ENCODE assay signal across 11 cellular contexts in genomic region chr9:36150529-36151305, GRCh38. TPM values are rescaled to one million over a fixed set of nuclear protein-coding genes. Genes with fewer than 3 reads are reported as not detected.
A peak's percentile ranks its signal among the peaks of the same experiment; 100 is the strongest.
DNase-seq lines count a peak whose midpoint lies in the region; ATAC-seq and TF ChIP-seq lines count a peak whose summit lies in the region.
"Had no signal": no experiment of that assay in that cellular context is flagged by ENCODE, and none has a peak within 500 bp of the region (broad histone marks: within the 10 kb centered on the region; RNA-seq: fewer than 3 reads in every experiment).

No MANE protein-coding gene starts in this region.

- H3K27ac Mint-ChIP-seq in activated naive CD8-positive, alpha-beta T cell treated with anti-CD3 and anti-CD28 coated beads for 36 hours: peak overlapping the region; percentile 89
- H3K27ac Mint-ChIP-seq in memory B cell: peak overlapping the region; percentile 99

- peak overlapping the region; percentile 76 for H3K27ac ChIP-seq in left ventricle myocardium inferior (replicated peaks)
- peak overlapping the region; percentile 84 to 89 for H3K27ac ChIP-seq in uterus

- H3K36me3 Mint-ChIP-seq in activated naive CD8-positive, alpha-beta T cell treated with anti-CD3 and anti-CD28 coated beads for 36 hours: peaks cover 14% of the 10 kb centered on the region
- peaks cover 9% of the 10 kb centered on the region for H3K36me3 Mint-ChIP-seq in memory B cell

- peaks cover 62% of the 10 kb centered on the region for H3K4me1 Mint-ChIP-seq in activated naive CD8-positive, alpha-beta T cell treated with anti-CD3 and anti-CD28 coated beads for 36 hours
- H3K4me1 Mint-ChIP-seq in memory B cell: peaks cover 48% of the 10 kb centered on the region

- DNase-seq in left ventricle myocardium inferior: no peak
- no peak for DNase-seq in Right ventricle myocardium inferior (ENCODE audit: missing footprints)
- no peak for DNase-seq in activated naive CD8-positive, alpha-beta T cell treated with anti-CD3 and anti-CD28 coated beads for 36 hours
- DNase-seq in memory B cell (ENCODE audit: low spot score in 2 of 2): no peak
- DNase-seq in uterus: no peak
- no peak for DNase-seq in SHP77 (lab: John Stamatoyannopoulos, UW)
- no peak for DNase-seq in DMS 273 treated with DMSO at 0.1 percent for 48 hours (lab: John Stamatoyannopoulos, UW)
- DNase-seq in hippocampal formation (lab: John Stamatoyannopoulos, UW): no peak
- DNase-seq: Caco-2, NCI-H146, T-helper 9 cell had no signal

- ATAC-seq in Right ventricle myocardium inferior (no peak), memory B cell (ENCODE audit: low read depth) (no peak)

- intact Hi-C loops in left ventricle myocardium inferior (cut with micrococcal nuclease): no loop called here
- intact Hi-C loops in Right ventricle myocardium inferior (cut with DNase I): no loop called here
- intact Hi-C loops in uterus (cut with DNase I; ENCODE audit: low total_unique reads): no loop called here

- peak overlapping the region; percentile 36 for H3K4me3 Mint-ChIP-seq in activated naive CD8-positive, alpha-beta T cell treated with anti-CD3 and anti-CD28 coated beads for 36 hours
- peak overlapping the region; percentile 86 for H3K4me3 Mint-ChIP-seq in memory B cell

- H3K4me3 ChIP-seq in left ventricle myocardium inferior (no peak overlapping the region), uterus (no peak overlapping the region)

- no peaks in the 10 kb centered on the region for H3K27me3 Mint-ChIP-seq in activated naive CD8-positive, alpha-beta T cell treated with anti-CD3 and anti-CD28 coated beads for 36 hours
- no peaks in the 10 kb centered on the region for H3K27me3 Mint-ChIP-seq in memory B cell

- H3K9me3 ChIP-seq in left ventricle myocardium inferior (replicated peaks) (peaks cover 3% of the 10 kb centered on the region), uterus (no peaks in the 10 kb centered on the region)
- H3K9me3 ChIP-seq: Caco-2 had no signal

- H3K36me3 ChIP-seq in left ventricle myocardium inferior (no peaks in the 10 kb centered on the region), uterus (no peaks in the 10 kb centered on the region)

- TF ChIP-seq POLR2A in uterus (IDR thresholded peaks at IDR 0.05): no peak

- H3K4me1 ChIP-seq in left ventricle myocardium inferior: peaks cover 60% of the 10 kb centered on the region
- H3K4me1 ChIP-seq in uterus: peaks cover 12 to 14% of the 10 kb centered on the region in 2 donors
- H3K4me1 ChIP-seq: Caco-2 had no signal

- H3K27me3 ChIP-seq in left ventricle myocardium inferior (ENCODE audit: low read depth): no peaks in the 10 kb centered on the region
- no peaks in the 10 kb centered on the region for H3K27me3 ChIP-seq in uterus

- H3K9me3 Mint-ChIP-seq in activated naive CD8-positive, alpha-beta T cell treated with anti-CD3 and anti-CD28 coated beads for 36 hours: peaks cover 6% of the 10 kb centered on the region
- H3K9me3 Mint-ChIP-seq in memory B cell: peaks cover 3% of the 10 kb centered on the region

- TF ChIP-seq CTCF in left ventricle myocardium inferior (IDR thresholded peaks at IDR 0.05; ENCODE audit: borderline replicate concordance): no peak
- TF ChIP-seq CTCF in uterus (IDR thresholded peaks at IDR 0.05): no peak

RNA-seq across cellular contexts. Expression of gene GLIPR2, which starts 14.2 kb away (rescaled TPM):
- 8.7 TPM for total RNA-seq in left ventricle myocardium inferior
- 8.9 TPM for total RNA-seq in Right ventricle myocardium inferior
- total RNA-seq in activated naive CD8-positive, alpha-beta T cell treated with anti-CD3 and anti-CD28 coated beads for 36 hours: 1 to 10 TPM; 5.3 to 6.6 TPM
- total RNA-seq in uterus: 100 to 1,000 TPM in 1 of 4 donors, 10 to 100 TPM in 3; 25.6 to 109 (median 60.8) TPM

RNA-seq across cellular contexts. Expression of gene CCIN, which starts 18.5 kb away (rescaled TPM):
- total RNA-seq in left ventricle myocardium inferior (not detected), Right ventricle myocardium inferior (not detected), uterus (1 to 10 TPM in 2 of 4 donors, under 1 TPM in 2; 0.26 to 1.6 (median 0.99) TPM)
- total RNA-seq in activated naive CD8-positive, alpha-beta T cell treated with anti-CD3 and anti-CD28 coated beads for 36 hours: not detected
- total RNA-seq: Caco-2 had no signal

RNA-seq across cellular contexts. Expression of gene CLTA, which starts 40.0 kb away (rescaled TPM):
- total RNA-seq in left ventricle myocardium inferior: 60.4 TPM
- total RNA-seq in Right ventricle myocardium inferior: 69.4 TPM
- 100 to 1,000 TPM; 165 to 166 TPM for total RNA-seq in activated naive CD8-positive, alpha-beta T cell treated with anti-CD3 and anti-CD28 coated beads for 36 hours
- total RNA-seq in uterus: 100 to 1,000 TPM; 111 to 191 (median 141) TPM
